In genomic region chr11:84829162-84829561, GRCh38 we compare ENCODE assay signal across 18 cellular contexts.
A peak's percentile ranks its signal among the peaks of the same experiment; 100 is the strongest.
DNase-seq lines count a peak whose midpoint lies in the region; ATAC-seq and TF ChIP-seq lines count a peak whose summit lies in the region.
"Had no signal": no experiment of that assay in that cellular context is flagged by ENCODE, and none has a peak within 500 bp of the region (broad histone marks: within the 10 kb centered on the region; RNA-seq: fewer than 3 reads in every experiment).

No MANE protein-coding gene starts in this region.

- H3K27ac ChIP-seq in RWPE2 (ENCODE audit: poor library complexity, severe bottlenecking) (no peak overlapping the region), neural cell (ENCODE audit: low read length) (no peak overlapping the region), esophagus muscularis mucosa (replicated peaks in 1 of 4) (no peak overlapping the region)
- H3K27ac ChIP-seq: BLaER1, C4-2B, GM23248 had no signal

- TF ChIP-seq CTCF in RWPE2 (IDR thresholded peaks at IDR 0.05; ENCODE audit: poor library complexity, severe bottlenecking) (no peak), neural cell (IDR thresholded peaks at IDR 0.05; ENCODE audit: poor library complexity, severe bottlenecking) (no peak), esophagus muscularis mucosa (IDR thresholded peaks at IDR 0.05) (no peak)

- H3K9me3 ChIP-seq in RWPE2 (ENCODE audit: severe bottlenecking) (no peaks in the 10 kb centered on the region), neural cell (ENCODE audit: low read length) (no peaks in the 10 kb centered on the region), esophagus muscularis mucosa (no peaks in the 10 kb centered on the region)
- H3K9me3 ChIP-seq: BLaER1, Caco-2 had no signal

- ATAC-seq in RWPE2 (ENCODE audit: low read depth) = peak; percentile 83
- ATAC-seq: CD8-positive, alpha-beta T cell had no signal

- no peaks in the 10 kb centered on the region for H3K36me3 ChIP-seq in RWPE2 (ENCODE audit: low read depth)
- no peaks in the 10 kb centered on the region for H3K36me3 ChIP-seq in neural cell (ENCODE audit: insufficient read depth, low read length)
- H3K36me3 ChIP-seq in esophagus muscularis mucosa = no peaks in the 10 kb centered on the region
- H3K36me3 ChIP-seq: BLaER1 had no signal

- no peaks in the 10 kb centered on the region for H4K20me1 ChIP-seq in neural cell (ENCODE audit: insufficient read depth)
- H4K20me1 ChIP-seq: BLaER1 had no signal

- no peak for TF ChIP-seq RAD21 in neural cell (conservative IDR thresholded peaks at IDR 0.05)

- H3K4me1 ChIP-seq in RWPE2 (ENCODE audit: insufficient read depth, poor library complexity, severe bottlenecking) = no peaks in the 10 kb centered on the region
- no peaks in the 10 kb centered on the region for H3K4me1 ChIP-seq in esophagus muscularis mucosa

- H2AFZ ChIP-seq in neural cell (ENCODE audit: low read depth, low read length) = no peak overlapping the region
- H2AFZ ChIP-seq: GM23248 had no signal

- H3K4me2 ChIP-seq in neural cell (ENCODE audit: low read length) = no peak overlapping the region
- H3K4me2 ChIP-seq: BLaER1 had no signal

- no peak overlapping the region for H3K4me3 ChIP-seq in RWPE2 (ENCODE audit: severe bottlenecking)
- H3K4me3 ChIP-seq in neural cell (ENCODE audit: low read length) = no peak overlapping the region
- no peak overlapping the region for H3K4me3 ChIP-seq in esophagus muscularis mucosa
- H3K4me3 ChIP-seq: BLaER1, GM23248 had no signal

- intact Hi-C loops in esophagus muscularis mucosa (cut with DNase I) = no loop called here

- no peaks in the 10 kb centered on the region for H3F3A ChIP-seq in neural cell (ENCODE audit: insufficient read depth, low read length, poor library complexity, severe bottlenecking)

- DNase-seq in RWPE2 (ENCODE audit: low spot score) (no peak), cerebellar cortex (ENCODE audit: low spot score) (peak; percentile 41), iris pigment epithelial cell (ENCODE audit: low read depth) (peak; percentile 7), esophagus muscularis mucosa (ENCODE audit: extremely low spot score) (no peak), NCI-H2171 treated with DMSO at 0.1 percent for 48 hours (lab: John Stamatoyannopoulos, UW) (no peak), SW 1271 (lab: John Stamatoyannopoulos, UW) (no peak), NCI-H1930 (lab: John Stamatoyannopoulos, UW) (no peak)
- DNase-seq: Caco-2; CD4-positive, CD25-positive, alpha-beta regulatory T cell; CD8-positive, alpha-beta T cell; DMS153; DND-41; GM23248; H7; HCEC 1CT had no signal

- no peaks in the 10 kb centered on the region for H3K9me2 ChIP-seq in neural cell (ENCODE audit: insufficient read depth, low read length)

- H3K9ac ChIP-seq in neural cell (ENCODE audit: low read length) = no peak overlapping the region
- H3K9ac ChIP-seq: BLaER1, GM23248 had no signal

- WGBS in esophagus muscularis mucosa = 68% methylated on average over 2 of the region's 2 CpGs

- H3K79me2 ChIP-seq in neural cell (replicated peaks; ENCODE audit: insufficient read depth, low read length) = no peaks in the 10 kb centered on the region

- no peak for TF ChIP-seq POLR2A in esophagus muscularis mucosa (IDR thresholded peaks at IDR 0.05; ENCODE audit: low read depth)

- no peaks in the 10 kb centered on the region for H3K27me3 ChIP-seq in RWPE2 (ENCODE audit: insufficient read depth, poor library complexity, severe bottlenecking)
- no peaks in the 10 kb centered on the region for H3K27me3 ChIP-seq in neural cell (ENCODE audit: insufficient read depth, low read depth, low read length)
- no peaks in the 10 kb centered on the region for H3K27me3 ChIP-seq in esophagus muscularis mucosa
- H3K27me3 ChIP-seq: BLaER1 had no signal

- TF ChIP-seq EP300 in neural cell (conservative IDR thresholded peaks at IDR 0.05; ENCODE audit: poor library complexity, severe bottlenecking) = peak; percentile 64
- TF ChIP-seq EP300 in esophagus muscularis mucosa (IDR thresholded peaks at IDR 0.05) = no peak

TF ChIP-seq in neural cell, 6 proteins besides CTCF, POLR2A, EP300 and RAD21:
- TF ChIP-seq REST (IDR thresholded peaks at IDR 0.05; ENCODE audit: borderline replicate concordance) = no peak
- no peak for TF ChIP-seq TAF1 (IDR thresholded peaks at IDR 0.05; ENCODE audit: low read depth)
- TF ChIP-seq SMC3 (conservative IDR thresholded peaks at IDR 0.05; ENCODE audit: poor library complexity) = no peak
- TF ChIP-seq MXI1 (conservative IDR thresholded peaks at IDR 0.05; ENCODE audit: poor library complexity, severe bottlenecking) = no peak
- no peak for TF ChIP-seq POLR2AphosphoS5 (IDR thresholded peaks at IDR 0.05)
- no peak for TF ChIP-seq EZH2 (IDR thresholded peaks at IDR 0.05; ENCODE audit: borderline replicate concordance, insufficient read depth, low read length, poor library complexity, severe bottlenecking)

Comparison
In these comparisons a context has a peak if more than half of its experiments do, and no peak if none do; other contexts are left out.
1. DNase-seq: peak in cerebellar cortex (single experiment) and iris pigment epithelial cell (single experiment); none in RWPE2 (single experiment), esophagus muscularis mucosa (single experiment), NCI-H2171 treated with DMSO at 0.1 percent for 48 hours (single experiment), SW 1271 (0 of 2) and NCI-H1930 (0 of 2).